In genomic region chr5:143398053-143398355, GRCh38 we compare ENCODE assay signal across 9 cellular contexts. TPM values are rescaled to one million over a fixed set of nuclear protein-coding genes. Genes with fewer than 3 reads are reported as not detected.
DNase-seq lines count a peak whose midpoint lies in the region; ATAC-seq and TF ChIP-seq lines count a peak whose summit lies in the region.
"Had no signal": no experiment of that assay in that cellular context is flagged by ENCODE, and none has a peak within 500 bp of the region (broad histone marks: within the 10 kb centered on the region; RNA-seq: fewer than 3 reads in every experiment).

No MANE protein-coding gene starts in this region.

- H3K18ac ChIP-seq in mesenchymal stem cell (ENCODE audit: low read depth in 1 of 2, low read length in 2 of 2): no peak overlapping the region

- H2BK12ac ChIP-seq in mesenchymal stem cell (ENCODE audit: low read length in 2 of 2): no peak overlapping the region

- peaks cover 7% of the 10 kb centered on the region for H3K79me1 ChIP-seq in mesenchymal stem cell (replicated peaks; ENCODE audit: low read length, poor library complexity, severe bottlenecking)

- no peak overlapping the region for H3K14ac ChIP-seq in mesenchymal stem cell (ENCODE audit: low read length in 2 of 2)

- H2AFZ ChIP-seq in mesenchymal stem cell (ENCODE audit: low read depth, low read length): no peak overlapping the region

- H3K36me3 ChIP-seq in HUES48 (ENCODE audit: control insufficient read depth, insufficient read depth, low read length): no peaks in the 10 kb centered on the region
- no peaks in the 10 kb centered on the region for H3K36me3 ChIP-seq in breast epithelium
- peaks cover 0 to 18% of the 10 kb centered on the region in 2 experiments for H3K36me3 ChIP-seq in mesenchymal stem cell (ENCODE audit: control insufficient read depth in 1 of 2, insufficient read depth in 2 of 2, low read depth in 1 of 2, low read length in 2 of 2)
- no peaks in the 10 kb centered on the region for H3K36me3 ChIP-seq in mucosa of descending colon (ENCODE audit: low read depth)
- no peaks in the 10 kb centered on the region for H3K36me3 ChIP-seq in testis (ENCODE audit: low read depth, missing control alignments)

- no peak overlapping the region for H4K8ac ChIP-seq in mesenchymal stem cell (ENCODE audit: low read length)

- no peak overlapping the region for H4K91ac ChIP-seq in mesenchymal stem cell (ENCODE audit: low read length)

- no peak overlapping the region for H2AK5ac ChIP-seq in mesenchymal stem cell (ENCODE audit: low read length, severe bottlenecking)

- no peak for TF ChIP-seq POLR2A in breast epithelium (IDR thresholded peaks at IDR 0.05)
- TF ChIP-seq POLR2A in testis (IDR thresholded peaks at IDR 0.05): no peak

- H3K9me3 ChIP-seq in HUES48 (ENCODE audit: control insufficient read depth, insufficient read depth, low read length) (no peaks in the 10 kb centered on the region), breast epithelium (no peaks in the 10 kb centered on the region), mesenchymal stem cell (ENCODE audit: control insufficient read depth, low read length) (no peaks in the 10 kb centered on the region), mucosa of descending colon (no peaks in the 10 kb centered on the region), testis (no peaks in the 10 kb centered on the region)

- H3K27ac ChIP-seq in HUES48 (ENCODE audit: low read depth, low read length) (peak overlapping the region; percentile 83), breast epithelium (no peak overlapping the region), mesenchymal stem cell (ENCODE audit: low read length, poor library complexity, severe bottlenecking) (no peak overlapping the region), testis (peak overlapping the region in 1 of 2 donors; percentile 12)

- TF ChIP-seq CTCF in AG09309 (IDR thresholded peaks at IDR 0.05; ENCODE audit: control insufficient read depth, insufficient read depth, low read depth, low read length, missing control alignments) (no peak), breast epithelium (IDR thresholded peaks at IDR 0.05) (no peak), mucosa of descending colon (IDR thresholded peaks at IDR 0.05) (no peak), testis (IDR thresholded peaks at IDR 0.05) (no peak), omental fat pad (IDR thresholded peaks at IDR 0.05) (no peak)

- H3K4me3 ChIP-seq in AG09309 (ENCODE audit: control insufficient read depth, low read depth, low read length) (peak overlapping the region; percentile 76), HUES48 (ENCODE audit: low read depth, low read length) (0 out of 2 replicates have a peak overlapping the region, but pooled peaks have one; percentile 1), breast epithelium (peak overlapping the region; percentile 90 to 92 (median 91)), mesenchymal stem cell (ENCODE audit: insufficient read depth in 1 of 2, low read depth in 1 of 2, low read length in 2 of 2) (peak overlapping the region in 1 of 2 experiments; percentile 89), mucosa of descending colon (no peak overlapping the region), testis (no peak overlapping the region)

- H2BK5ac ChIP-seq in mesenchymal stem cell (ENCODE audit: low read depth, low read length, poor library complexity, severe bottlenecking): no peak overlapping the region

- no peak overlapping the region for H3K4ac ChIP-seq in mesenchymal stem cell (ENCODE audit: low read depth in 1 of 2, low read length in 2 of 2)

- no peak overlapping the region for H3K4me2 ChIP-seq in mesenchymal stem cell (ENCODE audit: low read length, poor library complexity, severe bottlenecking)

- DNase-seq in AG09309 (ENCODE audit: low read depth): no peak
- DNase-seq in breast epithelium (ENCODE audit: low spot score in 2 of 2): no peak
- DNase-seq in mesenchymal stem cell: no peak
- no peak for DNase-seq in mucosa of descending colon
- DNase-seq in testis: no peak
- no peak for DNase-seq in omental fat pad (ENCODE audit: low spot score)
- no peak for DNase-seq in activated CD4-positive, alpha-beta T cell treated with anti-CD3 and anti-CD28 coated beads for 1 hour
- DNase-seq: NK-92 treated with Interleukin-12 subunit alpha and Interleukin-12 subunit beta, amount 100 ng/mL, for 24 hours had no signal

- no peak overlapping the region for H3K23ac ChIP-seq in mesenchymal stem cell (ENCODE audit: low read length in 2 of 2)

- no peak overlapping the region for H2BK120ac ChIP-seq in mesenchymal stem cell (ENCODE audit: low read depth, low read length)

- no peak overlapping the region for H3K9ac ChIP-seq in HUES48 (ENCODE audit: low read depth, low read length)
- peak overlapping the region; percentile 95 for H3K9ac ChIP-seq in mesenchymal stem cell (ENCODE audit: low read length)

- H3K27me3 ChIP-seq in HUES48 (ENCODE audit: control insufficient read depth, insufficient read depth, low read length) (peaks cover 29% of the 10 kb centered on the region), breast epithelium (no peaks in the 10 kb centered on the region), mesenchymal stem cell (ENCODE audit: control insufficient read depth in 1 of 2, insufficient read depth in 1 of 2, low read length in 2 of 2) (no peaks in the 10 kb centered on the region), testis (no peaks in the 10 kb centered on the region)

- WGBS in mesenchymal stem cell: 90% methylated on average over 2 of the region's 2 CpGs
- WGBS in testis, 2 donors: 69 to 70% methylated on average over 2 of the region's 2 CpGs

- intact Hi-C loops in breast epithelium (cut with DNase I; ENCODE audit: low total_unique reads): no loop called here
- intact Hi-C loops in mucosa of descending colon (cut with DNase I, micrococcal nuclease): no loop called here
- intact Hi-C loops in testis (cut with DNase I; ENCODE audit: low total_unique reads): no loop called here

- no peak for ATAC-seq in mucosa of descending colon
- ATAC-seq in omental fat pad (ENCODE audit: low FRiP score): no peak

- no peak overlapping the region for H2BK15ac ChIP-seq in mesenchymal stem cell (ENCODE audit: low read depth, poor library complexity, severe bottlenecking)

- H3K4me1 ChIP-seq in HUES48 (ENCODE audit: control insufficient read depth, insufficient read depth, low read length): peaks cover 82% of the 10 kb centered on the region
- H3K4me1 ChIP-seq in breast epithelium: peaks cover 3 to 7% of the 10 kb centered on the region in 2 donors
- peaks cover 2% of the 10 kb centered on the region for H3K4me1 ChIP-seq in mesenchymal stem cell (ENCODE audit: control insufficient read depth, insufficient read depth, low read depth, low read length)
- peaks cover 15% of the 10 kb centered on the region for H3K4me1 ChIP-seq in mucosa of descending colon (ENCODE audit: low read depth)
- peaks cover 31% of the 10 kb centered on the region for H3K4me1 ChIP-seq in testis

RNA-seq across cellular contexts. Expression of gene NR3C1, which starts 5.5 kb away (rescaled TPM):
- total RNA-seq in breast epithelium: 100 to 1,000 TPM in 1 of 3 donors, 10 to 100 TPM in 2; 51.1 to 122 (median 69.7) TPM
- polyA plus RNA-seq in mesenchymal stem cell (2013, experiment 1 of 2): 24.7 TPM
- 24.3 TPM for polyA plus RNA-seq in mesenchymal stem cell (2013, experiment 2 of 2)
- 10 to 100 TPM; 25.6 to 59.0 (median 27.7) TPM for total RNA-seq in mucosa of descending colon
- total RNA-seq in testis: 10 to 100 TPM; 34.3 to 37.7 TPM
- 33.2 TPM for polyA plus RNA-seq in testis (ENCODE audit: insufficient read depth, low read depth, low replicate concordance)
- 100 to 1,000 TPM in 1 of 4 donors, 10 to 100 TPM in 3; 57.1 to 102 (median 62.3) TPM for total RNA-seq in omental fat pad

Comparison
In these comparisons a context has a peak if more than half of its experiments do, and no peak if none do; other contexts are left out.
1. H3K4me3 ChIP-seq: peak in AG09309 (single experiment), HUES48 (single experiment) and breast epithelium (3 of 3); none in mucosa of descending colon (single experiment) and testis (0 of 2).